25 cellular contexts compared by ENCODE assay signal in the genomic region with DNA sequence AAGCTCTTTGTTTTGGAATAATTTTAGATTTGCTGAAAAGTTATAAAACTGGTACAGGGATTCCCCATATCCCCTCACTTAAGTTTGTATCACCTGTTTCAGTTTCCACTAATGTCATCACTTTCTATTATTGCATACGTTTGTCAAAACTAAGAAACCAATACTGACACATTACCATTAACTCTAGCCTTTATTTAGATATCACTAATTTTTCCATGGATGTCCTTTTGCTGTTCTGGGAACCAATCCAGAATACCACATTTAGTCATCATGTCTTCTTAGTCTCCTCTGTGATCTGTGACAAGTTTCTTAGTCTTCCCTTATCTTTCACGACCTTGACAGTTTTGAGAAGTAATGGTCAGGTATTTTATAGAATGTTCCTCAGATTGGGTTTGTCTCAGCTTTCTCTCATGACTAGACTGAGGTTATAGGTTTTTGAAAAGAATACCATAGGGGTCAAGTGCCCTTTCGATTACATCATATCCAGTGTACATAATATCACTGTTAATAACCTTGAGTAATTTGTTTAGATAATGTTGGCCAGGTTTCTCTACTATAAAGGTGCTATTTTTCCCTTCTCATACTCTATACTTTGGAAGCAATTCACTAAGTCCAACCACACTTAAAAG. TPM values are rescaled to one million over a fixed set of nuclear protein-coding genes. Genes with fewer than 3 reads are reported as not detected.
DNase-seq lines count a peak whose midpoint lies in the region; ATAC-seq lines count a peak whose summit lies in the region.
"Had no signal": no experiment of that assay in that cellular context is flagged by ENCODE, and none has a peak within 500 bp of the region (broad histone marks: within the 10 kb centered on the region; RNA-seq: fewer than 3 reads in every experiment).

No MANE protein-coding gene starts in this region.

- peaks cover 2% of the 10 kb centered on the region in 2 donors for H3K9me3 Mint-ChIP-seq in activated T-cell treated with anti-CD3 and anti-CD28 coated beads, Interleukin-2, amount 50 U/mL, for 72 hours
- H3K9me3 Mint-ChIP-seq: GM23338 had no signal

- no peak for DNase-seq in activated naive CD4-positive, alpha-beta T cell (lab: John Stamatoyannopoulos, UW)
- no peak for DNase-seq in SW480 (ENCODE audit: low spot score)
- DNase-seq in activated T-cell treated with anti-CD3 and anti-CD28 coated beads, Interleukin-2, amount 50 U/mL, for 72 hours: no peak
- DNase-seq in DMS79 treated with DMSO at 0.1 percent for 48 hours (lab: John Stamatoyannopoulos, UW): no peak
- DNase-seq: activated CD4-positive, alpha-beta T cell treated with anti-CD3 and anti-CD28 coated beads for 48 hours; activated CD8-positive, alpha-beta memory T cell treated with anti-CD3 and anti-CD28 coated beads, Interleukin-2, amount 50 U/mL, for 4 hours; activated naive CD4-positive, alpha-beta T cell treated with Interleukin-2 at 50 U/mL for 16 hours; CD4-positive, CD25-positive, alpha-beta regulatory T cell; EL; naive thymus-derived CD8-positive, alpha-beta T cell; NCI-H1092 treated with DMSO at 0.1 percent for 48 hours; stimulated activated CD4-positive, alpha-beta T cell treated with anti-CD3 and anti-CD28 coated beads, Interleukin-4, amount 100 ng/mL, for 24 hours had no signal

- no peaks in the 10 kb centered on the region for H3K4me1 Mint-ChIP-seq in activated T-cell treated with anti-CD3 and anti-CD28 coated beads, Interleukin-2, amount 50 U/mL, for 72 hours (ENCODE audit: low read depth)
- H3K4me1 Mint-ChIP-seq: CD4-positive, CD25-positive, alpha-beta regulatory T cell; naive thymus-derived CD8-positive, alpha-beta T cell had no signal

- H3K27ac Mint-ChIP-seq in activated T-cell treated with anti-CD3 and anti-CD28 coated beads, Interleukin-2, amount 50 U/mL, for 72 hours: no peak overlapping the region
- H3K27ac Mint-ChIP-seq: CD4-positive, CD25-positive, alpha-beta regulatory T cell; GM23338; naive thymus-derived CD8-positive, alpha-beta T cell had no signal

- peaks cover 10% of the 10 kb centered on the region for H3K27me3 Mint-ChIP-seq in activated T-cell treated with anti-CD3 and anti-CD28 coated beads, Interleukin-2, amount 50 U/mL, for 72 hours (ENCODE audit: low read depth)

- no peaks in the 10 kb centered on the region for H3K36me3 Mint-ChIP-seq in activated T-cell treated with anti-CD3 and anti-CD28 coated beads, Interleukin-2, amount 50 U/mL, for 72 hours (ENCODE audit: insufficient read depth in 2 of 2)
- H3K36me3 Mint-ChIP-seq: CD4-positive, CD25-positive, alpha-beta regulatory T cell; naive thymus-derived CD8-positive, alpha-beta T cell had no signal

- peak; percentile 47 for ATAC-seq in GM18499 (IDR thresholded peaks at IDR 0.05; ENCODE audit: insufficient read depth, unreplicated experiment)
- peak; percentile 15 for ATAC-seq in GM19468 (IDR thresholded peaks at IDR 0.05; ENCODE audit: extremely low read depth, unreplicated experiment)
- ATAC-seq in HG02884 (IDR thresholded peaks at IDR 0.05; ENCODE audit: unreplicated experiment): peak; percentile 83
- ATAC-seq in HG03558 (IDR thresholded peaks at IDR 0.05; ENCODE audit: extremely low read depth, unreplicated experiment): peak; percentile 75
- no peak for ATAC-seq in activated T-cell treated with anti-CD3 and anti-CD28 coated beads, Interleukin-2, amount 50 U/mL, for 72 hours (replicated peaks in 1 of 2)
- ATAC-seq: GM23338; K562; naive thymus-derived CD8-positive, alpha-beta T cell; Panc1; SK-N-SH treated with all-trans-retinoic acid at 6 μM for 48 hours had no signal

- no peak overlapping the region for H3K4me3 Mint-ChIP-seq in activated T-cell treated with anti-CD3 and anti-CD28 coated beads, Interleukin-2, amount 50 U/mL, for 72 hours
- H3K4me3 Mint-ChIP-seq: CD4-positive, CD25-positive, alpha-beta regulatory T cell; GM23338; naive thymus-derived CD8-positive, alpha-beta T cell had no signal

RNA-seq across cellular contexts. Expression of a gene that starts 51.9 kb away (rescaled TPM):
- not detected for total RNA-seq in activated T-cell treated with anti-CD3 and anti-CD28 coated beads, Interleukin-2, amount 50 U/mL, for 72 hours
- total RNA-seq: ascending aorta; CD4-positive, CD25-positive, alpha-beta regulatory T cell; GM23338; hepatocyte; K562; kidney epithelial cell; naive thymus-derived CD8-positive, alpha-beta T cell; skeletal muscle tissue; subcutaneous adipose tissue had no signal

Comparison
In these comparisons a context has a peak if more than half of its experiments do, and no peak if none do; other contexts are left out.
1. ATAC-seq: peak in GM18499 (single experiment), GM19468 (single experiment), HG02884 (single experiment) and HG03558 (single experiment); none in activated T-cell treated with anti-CD3 and anti-CD28 coated beads, Interleukin-2, amount 50 U/mL, for 72 hours (0 of 2).